In the genomic region with DNA sequence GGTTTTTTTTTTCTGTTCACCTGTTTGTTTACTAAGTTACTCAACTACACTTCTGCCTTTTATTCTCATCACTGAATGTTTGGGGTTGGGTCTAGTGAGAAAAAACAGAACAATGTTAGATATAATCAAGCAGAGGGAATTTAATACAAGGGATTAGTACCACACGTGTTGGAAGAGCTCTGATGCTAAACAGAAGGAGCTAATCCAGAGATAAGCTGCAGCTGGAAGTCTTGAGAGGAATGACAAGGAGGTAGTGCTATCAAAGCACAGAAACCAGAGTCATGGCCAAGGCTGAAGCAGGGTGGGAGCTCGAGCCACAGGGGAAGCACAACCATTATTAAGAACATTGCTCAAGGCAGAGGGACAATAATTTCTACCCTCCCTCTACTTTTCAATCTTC, we compare ENCODE assay signal across 14 cellular contexts.
A peak's percentile ranks its signal among the peaks of the same experiment; 100 is the strongest.
DNase-seq lines count a peak whose midpoint lies in the region; TF ChIP-seq lines count a peak whose summit lies in the region.
"Had no signal": no experiment of that assay in that cellular context is flagged by ENCODE, and none has a peak within 500 bp of the region (broad histone marks: within the 10 kb centered on the region; RNA-seq: fewer than 3 reads in every experiment).

No MANE protein-coding gene starts in this region.

- no peak overlapping the region for H3K9ac ChIP-seq in Karpas-422 (ENCODE audit: low read length)
- H3K9ac ChIP-seq: BLaER1 treated with 17β-estradiol and CSF1 and Interleukin-3, amounts not matched to agents 10 nM and 100 nM had no signal

- H3K36me3 ChIP-seq in A673 (ENCODE audit: insufficient read depth, low read length, poor library complexity, severe bottlenecking) (no peaks in the 10 kb centered on the region), WERI-Rb-1 (no peaks in the 10 kb centered on the region), tibial artery (no peaks in the 10 kb centered on the region), Karpas-422 (ENCODE audit: insufficient read depth, low read length) (no peaks in the 10 kb centered on the region)
- H3K36me3 ChIP-seq: BLaER1 treated with 17β-estradiol and CSF1 and Interleukin-3, amounts not matched to agents 10 nM and 100 nM had no signal

- H4K20me1 ChIP-seq in Karpas-422 (ENCODE audit: insufficient read depth, low read depth, low read length): no peaks in the 10 kb centered on the region
- H4K20me1 ChIP-seq: BLaER1 treated with 17β-estradiol and CSF1 and Interleukin-3, amounts not matched to agents 10 nM and 100 nM had no signal

- H2AFZ ChIP-seq in Karpas-422 (ENCODE audit: low read length): no peak overlapping the region
- H2AFZ ChIP-seq: GM23338 had no signal

- no peaks in the 10 kb centered on the region for H3K9me3 ChIP-seq in A673 (ENCODE audit: low read depth, low read length, poor library complexity, severe bottlenecking)
- no peaks in the 10 kb centered on the region for H3K9me3 ChIP-seq in WERI-Rb-1 (ENCODE audit: severe bottlenecking)
- no peaks in the 10 kb centered on the region for H3K9me3 ChIP-seq in tibial artery
- H3K9me3 ChIP-seq in Karpas-422 (ENCODE audit: low read length): no peaks in the 10 kb centered on the region
- H3K9me3 ChIP-seq: A549 had no signal

- POLR2A ChIA-PET in A673 (lab: Charles Lee; ENCODE audit: low non-redundant PET): no interaction called here

- H3K4me3 ChIP-seq in A673 (ENCODE audit: low read depth, low read length, poor library complexity, severe bottlenecking) (no peak overlapping the region), WERI-Rb-1 (ENCODE audit: low read depth, low read length) (no peak overlapping the region), tibial artery (no peak overlapping the region), Karpas-422 (ENCODE audit: low read length) (no peak overlapping the region)
- H3K4me3 ChIP-seq: A549; BLaER1 treated with 17β-estradiol and CSF1 and Interleukin-3, amounts not matched to agents 10 nM and 100 nM; GM23338 had no signal

- no TSS peak for BruUV-seq in A673 (replicated peaks; lab: Mats Ljungman, UMichigan)

- H3K9me2 ChIP-seq in Karpas-422 (replicated peaks; ENCODE audit: insufficient read depth, low read length): 0 out of 2 replicates have a peak, but pooled peaks cover 4% of the 10 kb centered on the region

- no peaks in the 10 kb centered on the region for H3K4me1 ChIP-seq in A673 (ENCODE audit: insufficient read depth, low read length, poor library complexity, severe bottlenecking)
- no peaks in the 10 kb centered on the region for H3K4me1 ChIP-seq in tibial artery
- H3K4me1 ChIP-seq in Karpas-422 (ENCODE audit: low read length): no peaks in the 10 kb centered on the region; the same call in 1 of the 2 replicates
- H3K4me1 ChIP-seq: A549; BLaER1 treated with 17β-estradiol and CSF1 and Interleukin-3, amounts not matched to agents 10 nM and 100 nM had no signal

- CTCF ChIA-PET in A673 (lab: Charles Lee): no interaction called here

- no peaks in the 10 kb centered on the region for H3K79me2 ChIP-seq in Karpas-422 (ENCODE audit: low read length)

- H3K27me3 ChIP-seq in A673 (replicated peaks; ENCODE audit: insufficient read depth, low read depth, low read length, poor library complexity) (no peaks in the 10 kb centered on the region), WERI-Rb-1 (ENCODE audit: insufficient read depth, low read depth, severe bottlenecking) (no peaks in the 10 kb centered on the region), tibial artery (no peaks in the 10 kb centered on the region), Karpas-422 (ENCODE audit: low read length) (no peaks in the 10 kb centered on the region)
- H3K27me3 ChIP-seq: BLaER1 treated with 17β-estradiol and CSF1 and Interleukin-3, amounts not matched to agents 10 nM and 100 nM had no signal

- intact Hi-C loops in A673 (cut with micrococcal nuclease; ENCODE audit: unreplicated experiment) (no loop called here), tibial artery (cut with DNase I; ENCODE audit: low total_unique reads) (no loop called here)

- DNase-seq in A673 (ENCODE audit: low spot score) (peak; percentile 4), NCI-H524 (lab: John Stamatoyannopoulos, UW) (peak; percentile 43 to 86), NCI-H82 treated with DMSO at 0.1 percent for 48 hours (lab: John Stamatoyannopoulos, UW; ENCODE audit: unreplicated experiment) (peak; percentile 91), WERI-Rb-1 (peak; percentile 61), tibial artery (no peak), cortex of kidney (lab: John Stamatoyannopoulos, UW) (no peak), Karpas-422 (no peak)
- DNase-seq: Calu3; CD8-positive, alpha-beta T cell; HCEC 1CT had no signal

- H3K4me2 ChIP-seq in Karpas-422 (ENCODE audit: low read depth, low read length, poor library complexity, severe bottlenecking): no peak overlapping the region
- H3K4me2 ChIP-seq: A549; BLaER1 treated with 17β-estradiol and CSF1 and Interleukin-3, amounts not matched to agents 10 nM and 100 nM; GM23338 had no signal

- H3K27ac ChIP-seq in A673 (ENCODE audit: low read depth, low read length, poor library complexity, severe bottlenecking) (no peak overlapping the region), WERI-Rb-1 (peak overlapping the region; percentile 50), tibial artery (no peak overlapping the region), Karpas-422 (ENCODE audit: low read length) (no peak overlapping the region)
- H3K27ac ChIP-seq: 22Rv1; A549; BLaER1 treated with 17β-estradiol and CSF1 and Interleukin-3, amounts not matched to agents 10 nM and 100 nM had no signal

- TF ChIP-seq CTCF in A673 (conservative IDR thresholded peaks at IDR 0.05; ENCODE audit: low read depth, low read length) (no peak), WERI-Rb-1 (IDR thresholded peaks at IDR 0.05; ENCODE audit: low read depth, low read length) (no peak), tibial artery (IDR thresholded peaks at IDR 0.05) (no peak)

Comparison
In these comparisons a context has a peak if more than half of its experiments do, and no peak if none do; other contexts are left out.
1. DNase-seq: peak in A673 (single experiment), NCI-H524 (2 of 2), NCI-H82 treated with DMSO at 0.1 percent for 48 hours (single experiment) and WERI-Rb-1 (single experiment); none in tibial artery (0 of 2), cortex of kidney (single experiment) and Karpas-422 (single experiment).